Comparison of ENCODE assay signal across 8 cellular contexts in the genomic region with DNA sequence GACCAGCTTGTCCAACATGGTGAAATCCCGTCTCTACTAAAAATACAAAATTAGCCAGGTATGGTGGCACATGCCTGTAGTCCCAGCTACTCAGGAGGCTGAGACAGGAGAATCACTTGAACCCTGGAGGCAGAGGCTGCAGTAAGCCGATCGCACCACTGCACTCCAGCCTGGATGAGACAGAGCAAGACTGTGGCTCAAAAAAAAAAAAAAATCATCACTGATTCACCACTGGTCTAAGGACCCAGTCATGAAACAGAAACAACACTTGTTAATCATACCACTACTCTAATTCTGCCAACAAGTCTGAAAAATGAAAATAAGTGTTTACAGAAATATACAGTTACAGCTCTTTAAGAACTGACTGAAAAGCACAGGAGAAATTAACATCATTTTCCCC. TPM values are rescaled to one million over a fixed set of nuclear protein-coding genes. Genes with fewer than 3 reads are reported as not detected.
DNase-seq lines count a peak whose midpoint lies in the region; ATAC-seq and TF ChIP-seq lines count a peak whose summit lies in the region.
"Not testable (repeated sequence)": the region's sequence is repeated elsewhere in the genome, so short reads cannot be mapped to it uniquely, and the experiment has no call there.

No MANE protein-coding gene starts in this region.

- H3K4me3 Mint-ChIP-seq in CD8-positive, alpha-beta memory T cell = peak overlapping the region in 3 of 7 donors; percentile 14 to 39 (median 16)
- not testable (repeated sequence) for H3K4me3 Mint-ChIP-seq in WTC11; progenitor cell of endocrine pancreas (ENCODE audit: low read depth)

- H3K4me3 ChIP-seq in CD8-positive, alpha-beta memory T cell (ENCODE audit: low read length); brain microvascular endothelial cell (ENCODE audit: low read depth, low read length): not testable (repeated sequence)

- H3K27me3 Mint-ChIP-seq in CD8-positive, alpha-beta memory T cell; WTC11 (ENCODE audit: low read depth); progenitor cell of endocrine pancreas: not testable (repeated sequence)

- in situ Hi-C loops in brain microvascular endothelial cell (cut with HindIII; ENCODE audit: low pct_ligation_motif_present, low sequenced_read_pairs) = not testable (repeated sequence)

- CTCF ChIA-PET in CD8-positive, alpha-beta memory T cell (lab: Charles Lee) = interaction anchor here (0.9 kb wide), 1 partner anchor 39 kb away, joined by 3 read pairs; no protein-coding TSS in a partner anchor
- CTCF ChIA-PET in WTC11 (lab: Charles Lee) = not testable (repeated sequence)

- H3K36me3 ChIP-seq in CD8-positive, alpha-beta memory T cell (ENCODE audit: insufficient read depth, low read length); brain microvascular endothelial cell (replicated peaks): not testable (repeated sequence)

- ATAC-seq in GM18909 (IDR thresholded peaks at IDR 0.05; ENCODE audit: poor library complexity, unreplicated experiment) = peak; percentile 89
- ATAC-seq in GM21576 (IDR thresholded peaks at IDR 0.05; ENCODE audit: unreplicated experiment) = peak; percentile 83
- ATAC-seq in HG02981 (IDR thresholded peaks at IDR 0.05; ENCODE audit: unreplicated experiment) = peak; percentile 95
- ATAC-seq in HG03558 (IDR thresholded peaks at IDR 0.05; ENCODE audit: extremely low read depth, unreplicated experiment) = peak; percentile 86
- ATAC-seq in WTC11 = not testable (repeated sequence)

- not testable (repeated sequence) for H3K27ac ChIP-seq in CD8-positive, alpha-beta memory T cell (ENCODE audit: low read depth, low read length); brain microvascular endothelial cell

- H3K9me3 Mint-ChIP-seq in CD8-positive, alpha-beta memory T cell; WTC11; progenitor cell of endocrine pancreas (ENCODE audit: low read depth): not testable (repeated sequence)

- DNase-seq in CD8-positive, alpha-beta memory T cell; WTC11 (ENCODE audit: low spot score); brain microvascular endothelial cell; progenitor cell of endocrine pancreas (ENCODE audit: low spot score, unreplicated experiment): not testable (repeated sequence)

- H3K27me3 ChIP-seq in CD8-positive, alpha-beta memory T cell (ENCODE audit: insufficient read depth, low read length, poor library complexity, severe bottlenecking); brain microvascular endothelial cell (replicated peaks): not testable (repeated sequence)

- POLR2A ChIA-PET in CD8-positive, alpha-beta memory T cell (lab: Charles Lee) = interaction anchor here (0.9 kb wide), 1 partner anchor 10 kb away, joined by 4 read pairs; no protein-coding TSS in a partner anchor
- POLR2A ChIA-PET in WTC11 (lab: Charles Lee) = not testable (repeated sequence)

- H3K9me3 ChIP-seq in CD8-positive, alpha-beta memory T cell (ENCODE audit: low read length) = not testable (repeated sequence)

- H3K4me1 Mint-ChIP-seq in CD8-positive, alpha-beta memory T cell = peaks cover 57 to 85% (median 84%) of the 10 kb centered on the region in 3 donors
- H3K4me1 Mint-ChIP-seq in WTC11 (peaks cover 59% of the 10 kb centered on the region), progenitor cell of endocrine pancreas (ENCODE audit: low read depth) (peaks cover 22% of the 10 kb centered on the region)

- not testable (repeated sequence) for H3K36me3 Mint-ChIP-seq in CD8-positive, alpha-beta memory T cell; WTC11; progenitor cell of endocrine pancreas (ENCODE audit: insufficient read depth)

- not testable (repeated sequence) for TF ChIP-seq CTCF in WTC11 (IDR thresholded peaks at IDR 0.05); progenitor cell of endocrine pancreas (IDR thresholded peaks at IDR 0.05; ENCODE audit: unreplicated experiment)
- peak; percentile 14 for TF ChIP-seq CTCF in brain microvascular endothelial cell (IDR thresholded peaks at IDR 0.05; ENCODE audit: low read depth, low read length, missing control alignments)

- H3K4me1 ChIP-seq in CD8-positive, alpha-beta memory T cell (ENCODE audit: insufficient read depth, low read length) = peaks cover 28% of the 10 kb centered on the region

- H3K27ac Mint-ChIP-seq in CD8-positive, alpha-beta memory T cell = peak overlapping the region in 6 of 8 donors; percentile 18 to 62 (median 34)
- H3K27ac Mint-ChIP-seq in WTC11 = peak overlapping the region; percentile 6; the same call in 1 of the 2 replicates
- peak overlapping the region; percentile 78 for H3K27ac Mint-ChIP-seq in progenitor cell of endocrine pancreas

RNA-seq across cellular contexts. Expression of a gene that starts 12.7 kb away (rescaled TPM):
- total RNA-seq in CD8-positive, alpha-beta memory T cell = 100 to 1,000 TPM; 173 to 193 TPM
- polyA plus RNA-seq in CD8-positive, alpha-beta memory T cell = 36.3 TPM
- total RNA-seq in WTC11 (2021) (133 to 148 TPM (median 139 TPM) in 3 replicates), progenitor cell of endocrine pancreas (181 and 207 TPM in 2 replicates)

Comparison
In these comparisons a context has a peak if more than half of its experiments do, and no peak if none do; other contexts are left out.
1. H3K27ac Mint-ChIP-seq: peak in every context shown above with its lines; median percentile 78 in progenitor cell of endocrine pancreas; 34 in CD8-positive, alpha-beta memory T cell; 6 in WTC11.